8 cellular contexts compared by ENCODE assay signal in the genomic region with DNA sequence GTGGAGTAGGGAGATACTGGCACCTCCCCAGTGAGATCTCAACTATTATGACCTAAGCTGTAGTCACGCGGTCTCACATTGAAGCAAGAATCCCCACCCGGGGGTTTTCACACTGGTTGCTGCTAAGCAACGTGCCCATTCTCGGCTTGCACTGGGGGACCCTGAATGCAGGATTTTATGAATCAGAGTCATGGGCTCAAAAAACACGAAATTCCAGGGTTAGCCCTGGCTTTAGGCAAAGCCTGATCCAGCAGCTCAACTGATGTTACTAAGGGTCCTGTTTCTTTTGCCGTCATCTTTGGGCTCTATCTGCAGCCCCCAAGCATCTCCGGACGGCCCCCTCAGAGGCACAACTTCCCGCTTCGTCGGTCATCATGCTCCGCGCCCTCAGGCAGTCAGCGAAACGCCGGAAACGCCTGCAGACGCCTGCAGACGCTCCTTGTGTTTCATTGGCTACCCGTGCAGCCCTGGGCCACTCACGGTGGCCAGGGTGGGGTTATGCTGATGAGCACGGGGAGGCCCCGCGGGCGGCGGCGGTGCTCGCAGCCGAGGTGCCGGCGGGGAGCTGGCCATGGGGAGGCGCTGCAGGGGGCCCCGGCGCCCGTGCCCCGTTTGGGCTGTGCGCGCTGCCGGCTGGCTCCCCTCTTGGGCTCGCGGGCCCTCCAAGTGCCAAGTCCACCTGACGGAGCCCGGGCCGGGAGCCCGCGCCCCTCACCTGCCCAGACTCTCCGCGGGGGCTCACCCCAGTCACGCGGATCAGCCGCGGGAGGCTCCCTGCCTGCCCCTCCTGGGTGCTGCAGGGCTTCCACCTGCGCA. TPM values are rescaled to one million over a fixed set of nuclear protein-coding genes. Genes with fewer than 3 reads are reported as not detected.
A peak's percentile ranks its signal among the peaks of the same experiment; 100 is the strongest.
DNase-seq lines count a peak whose midpoint lies in the region; ATAC-seq and TF ChIP-seq lines count a peak whose summit lies in the region.

No MANE protein-coding gene starts in this region.

- H3K4me3 Mint-ChIP-seq in activated T-helper 1 cell treated with anti-CD3 and anti-CD28 coated beads, Interleukin-12 subunit alpha, Interleukin-12 subunit beta, Interleukin-2, Interleukin-4 antibody, amounts not matched to agents 30 ng/mL and 10 ng/mL and 1 ng/mL, durations not matched to agents 14 hours and 24 hours and 36 hours = peak overlapping the region; percentile 80
- H3K4me3 Mint-ChIP-seq in natural killer cell treated with Interleukin-12 subunit alpha and Interleukin-12 subunit beta and Interleukin-15 and Interleukin-18, amount 100 ng/mL, for 72 hours = peak overlapping the region; percentile 89

- H3K27ac Mint-ChIP-seq in activated T-helper 1 cell treated with anti-CD3 and anti-CD28 coated beads, Interleukin-12 subunit alpha, Interleukin-12 subunit beta, Interleukin-2, Interleukin-4 antibody, amounts not matched to agents 30 ng/mL and 10 ng/mL and 1 ng/mL, durations not matched to agents 14 hours and 24 hours and 36 hours = peak overlapping the region; percentile 87
- H3K27ac Mint-ChIP-seq in natural killer cell treated with Interleukin-12 subunit alpha and Interleukin-12 subunit beta and Interleukin-15 and Interleukin-18, amount 100 ng/mL, for 72 hours = peak overlapping the region; percentile 93 to 98

- peak; percentile 96 for ATAC-seq in GM21576 (IDR thresholded peaks at IDR 0.05; ENCODE audit: unreplicated experiment)
- peak; percentile 99 for ATAC-seq in natural killer cell treated with Interleukin-12 subunit alpha and Interleukin-12 subunit beta and Interleukin-15 and Interleukin-18, amount 100 ng/mL, for 72 hours

- H3K4me2 ChIP-seq in PC-9 = peak overlapping the region; percentile 80

- TF ChIP-seq CTCF in PC-9 (conservative IDR thresholded peaks at IDR 0.05) = peak; percentile 66
- TF ChIP-seq CTCF in fibroblast of pulmonary artery (IDR thresholded peaks at IDR 0.05; ENCODE audit: low read length, missing control alignments) = no peak

- H3K27me3 Mint-ChIP-seq in activated T-helper 1 cell treated with anti-CD3 and anti-CD28 coated beads, Interleukin-12 subunit alpha, Interleukin-12 subunit beta, Interleukin-2, Interleukin-4 antibody, amounts not matched to agents 30 ng/mL and 10 ng/mL and 1 ng/mL, durations not matched to agents 14 hours and 24 hours and 36 hours (ENCODE audit: insufficient read depth) = peaks cover 13% of the 10 kb centered on the region
- no peaks in the 10 kb centered on the region for H3K27me3 Mint-ChIP-seq in natural killer cell treated with Interleukin-12 subunit alpha and Interleukin-12 subunit beta and Interleukin-15 and Interleukin-18, amount 100 ng/mL, for 72 hours

- H4K20me1 ChIP-seq in PC-9 (ENCODE audit: insufficient read depth) = no peaks in the 10 kb centered on the region

- H3K9me2 ChIP-seq in PC-9 (ENCODE audit: insufficient read depth) = no peaks in the 10 kb centered on the region

- H3K36me3 ChIP-seq in PC-9 (ENCODE audit: low read depth) = no peaks in the 10 kb centered on the region

- DNase-seq in DMS53 treated with DMSO at 0.1 percent for 48 hours (lab: John Stamatoyannopoulos, UW; ENCODE audit: unreplicated experiment) = peak; percentile 86
- peak; percentile 84 to 94 for DNase-seq in PC-9
- peak; percentile 93 for DNase-seq in activated T-helper 1 cell treated with anti-CD3 and anti-CD28 coated beads, Interleukin-12 subunit alpha, Interleukin-12 subunit beta, Interleukin-2, Interleukin-4 antibody, amounts not matched to agents 30 ng/mL and 10 ng/mL and 1 ng/mL, durations not matched to agents 14 hours and 24 hours and 36 hours (ENCODE audit: low spot score)
- peak; percentile 79 for DNase-seq in fibroblast of pulmonary artery (ENCODE audit: low read depth)
- DNase-seq in natural killer cell treated with Interleukin-12 subunit alpha and Interleukin-12 subunit beta and Interleukin-15 and Interleukin-18, amount 100 ng/mL, for 72 hours (ENCODE audit: low spot score) = peak; percentile 95
- DNase-seq in stimulated activated naive CD4-positive, alpha-beta T cell treated with Interleukin-2 at 50 U/mL for 16 hours (lab: John Stamatoyannopoulos, UW) = peak; percentile 90

- no peak for TF ChIP-seq EP300 in Ishikawa (IDR thresholded peaks at IDR 0.05; ENCODE audit: borderline replicate concordance)

- 0 out of 2 replicates have a peak, but pooled peaks cover 4% of the 10 kb centered on the region for H3K4me1 ChIP-seq in PC-9 (replicated peaks; ENCODE audit: insufficient read depth)

- H3F3A ChIP-seq in PC-9 (ENCODE audit: insufficient read depth, low read depth) = no peaks in the 10 kb centered on the region

- CTCF ChIA-PET in PC-9 (lab: Charles Lee) = interaction anchor here (0.6 to 1.9 kb wide), 12 partner anchors 10 to 1452 kb away, joined by 3 to 26 read pairs (median 6); no protein-coding TSS in a partner anchor

- intact Hi-C loops in PC-9 (cut with micrococcal nuclease; ENCODE audit: unreplicated experiment) = no loop called here
- intact Hi-C loops in activated T-helper 1 cell treated with anti-CD3 and anti-CD28 coated beads, Interleukin-12 subunit alpha, Interleukin-12 subunit beta, Interleukin-2, Interleukin-4 antibody, amounts not matched to agents 30 ng/mL and 10 ng/mL and 1 ng/mL, durations not matched to agents 14 hours and 24 hours and 36 hours (cut with micrococcal nuclease) = loop anchor here (1.0 to 5.0 kb wide), 8 partner anchors 11 to 222 kb away; partner anchors contain the start of genes ACAD9, CFAP92, COPG1 and ISY1

- no peaks in the 10 kb centered on the region for H3K9me3 ChIP-seq in PC-9 (ENCODE audit: insufficient read depth, low read depth)

- no peaks in the 10 kb centered on the region for H3K27me3 ChIP-seq in PC-9 (ENCODE audit: insufficient read depth, low read depth)

- H3K79me2 ChIP-seq in PC-9 (ENCODE audit: low read depth) = no peaks in the 10 kb centered on the region

- no peak overlapping the region for H3K27ac ChIP-seq in PC-9

- H3K9me3 Mint-ChIP-seq in activated T-helper 1 cell treated with anti-CD3 and anti-CD28 coated beads, Interleukin-12 subunit alpha, Interleukin-12 subunit beta, Interleukin-2, Interleukin-4 antibody, amounts not matched to agents 30 ng/mL and 10 ng/mL and 1 ng/mL, durations not matched to agents 14 hours and 24 hours and 36 hours = no peaks in the 10 kb centered on the region
- no peaks in the 10 kb centered on the region for H3K9me3 Mint-ChIP-seq in natural killer cell treated with Interleukin-12 subunit alpha and Interleukin-12 subunit beta and Interleukin-15 and Interleukin-18, amount 100 ng/mL, for 72 hours

- peak overlapping the region; percentile 83 for H2AFZ ChIP-seq in PC-9

- peaks cover 24% of the 10 kb centered on the region for H3K4me1 Mint-ChIP-seq in activated T-helper 1 cell treated with anti-CD3 and anti-CD28 coated beads, Interleukin-12 subunit alpha, Interleukin-12 subunit beta, Interleukin-2, Interleukin-4 antibody, amounts not matched to agents 30 ng/mL and 10 ng/mL and 1 ng/mL, durations not matched to agents 14 hours and 24 hours and 36 hours (ENCODE audit: low read depth)
- peaks cover 28 to 29% of the 10 kb centered on the region in 2 donors for H3K4me1 Mint-ChIP-seq in natural killer cell treated with Interleukin-12 subunit alpha and Interleukin-12 subunit beta and Interleukin-15 and Interleukin-18, amount 100 ng/mL, for 72 hours (ENCODE audit: low read depth in 2 of 2)

- H3K4me3 ChIP-seq in PC-9 = peak overlapping the region; percentile 50; the same call in 1 of the 2 replicates
- H3K4me3 ChIP-seq in fibroblast of pulmonary artery (replicated peaks; ENCODE audit: low read depth, low read length) = peak overlapping the region; percentile 25

- TF ChIP-seq RAD21 in Ishikawa (IDR thresholded peaks at IDR 0.05; ENCODE audit: low read depth) = peak; percentile 9; the same call in 1 of the 2 replicates

- H3K36me3 Mint-ChIP-seq in activated T-helper 1 cell treated with anti-CD3 and anti-CD28 coated beads, Interleukin-12 subunit alpha, Interleukin-12 subunit beta, Interleukin-2, Interleukin-4 antibody, amounts not matched to agents 30 ng/mL and 10 ng/mL and 1 ng/mL, durations not matched to agents 14 hours and 24 hours and 36 hours (ENCODE audit: low read depth) = peaks cover 4% of the 10 kb centered on the region
- H3K36me3 Mint-ChIP-seq in natural killer cell treated with Interleukin-12 subunit alpha and Interleukin-12 subunit beta and Interleukin-15 and Interleukin-18, amount 100 ng/mL, for 72 hours = no peaks in the 10 kb centered on the region

- BruUV-seq in PC-9 (replicated peaks; lab: Mats Ljungman, UMichigan) = TSS peak; percentile 60

- POLR2A ChIA-PET in PC-9 (lab: Charles Lee; ENCODE audit: unreplicated experiment) = interaction anchor here (0.6 kb wide), 4 partner anchors 25 to 826 kb away, joined by 3 to 6 read pairs (median 4); no protein-coding TSS in a partner anchor

TF ChIP-seq in Ishikawa, 13 proteins besides CTCF, POLR2A, EP300 and RAD21 (continues in another document):
- TF ChIP-seq YY1 (IDR thresholded peaks at IDR 0.05; ENCODE audit: low read depth) = no peak
- TF ChIP-seq, protein P1, sequence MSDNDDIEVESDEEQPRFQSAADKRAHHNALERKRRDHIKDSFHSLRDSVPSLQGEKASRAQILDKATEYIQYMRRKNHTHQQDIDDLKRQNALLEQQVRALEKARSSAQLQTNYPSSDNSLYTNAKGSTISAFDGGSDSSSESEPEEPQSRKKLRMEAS (IDR thresholded peaks at IDR 0.05) = peak; percentile 99
- TF ChIP-seq EGR1 (IDR thresholded peaks at IDR 0.05) = no peak

RNA-seq across cellular contexts. Expression of gene EFCC1, which starts 25.8 kb away (rescaled TPM):
- total RNA-seq in PC-9 (2021) = 0.24 and 0.43 TPM in 2 replicates
- total RNA-seq in activated T-helper 1 cell treated with anti-CD3 and anti-CD28 coated beads, Interleukin-12 subunit alpha, Interleukin-12 subunit beta, Interleukin-2, Interleukin-4 antibody, amounts not matched to agents 30 ng/mL and 10 ng/mL and 1 ng/mL, durations not matched to agents 14 hours and 24 hours and 36 hours = 0.21 and 0.22 TPM in 2 replicates
- total RNA-seq in natural killer cell treated with Interleukin-12 subunit alpha and Interleukin-12 subunit beta and Interleukin-15 and Interleukin-18, amount 100 ng/mL, for 72 hours = under 1 TPM in 1 of 2 donors, not detected in 1; 0.21 TPM

RNA-seq across cellular contexts. Expression of gene CFAP92, which starts 33.1 kb away (rescaled TPM):
- total RNA-seq in PC-9 (2021) = 4.3 and 4.8 TPM in 2 replicates
- total RNA-seq in activated T-helper 1 cell treated with anti-CD3 and anti-CD28 coated beads, Interleukin-12 subunit alpha, Interleukin-12 subunit beta, Interleukin-2, Interleukin-4 antibody, amounts not matched to agents 30 ng/mL and 10 ng/mL and 1 ng/mL, durations not matched to agents 14 hours and 24 hours and 36 hours = 0.13 and 0.29 TPM in 2 replicates
- under 1 TPM in 1 of 2 donors, not detected in 1; 0.50 TPM for total RNA-seq in natural killer cell treated with Interleukin-12 subunit alpha and Interleukin-12 subunit beta and Interleukin-15 and Interleukin-18, amount 100 ng/mL, for 72 hours

RNA-seq across cellular contexts. Expression of gene GP9, which starts 33.6 kb away (rescaled TPM):
- total RNA-seq in PC-9 (2021) = not detected in 2 replicates
- total RNA-seq in activated T-helper 1 cell treated with anti-CD3 and anti-CD28 coated beads, Interleukin-12 subunit alpha, Interleukin-12 subunit beta, Interleukin-2, Interleukin-4 antibody, amounts not matched to agents 30 ng/mL and 10 ng/mL and 1 ng/mL, durations not matched to agents 14 hours and 24 hours and 36 hours = not detected in 2 replicates
- total RNA-seq in natural killer cell treated with Interleukin-12 subunit alpha and Interleukin-12 subunit beta and Interleukin-15 and Interleukin-18, amount 100 ng/mL, for 72 hours = under 1 TPM in 1 of 2 donors, not detected in 1; 0.45 TPM
